In the genomic region with DNA sequence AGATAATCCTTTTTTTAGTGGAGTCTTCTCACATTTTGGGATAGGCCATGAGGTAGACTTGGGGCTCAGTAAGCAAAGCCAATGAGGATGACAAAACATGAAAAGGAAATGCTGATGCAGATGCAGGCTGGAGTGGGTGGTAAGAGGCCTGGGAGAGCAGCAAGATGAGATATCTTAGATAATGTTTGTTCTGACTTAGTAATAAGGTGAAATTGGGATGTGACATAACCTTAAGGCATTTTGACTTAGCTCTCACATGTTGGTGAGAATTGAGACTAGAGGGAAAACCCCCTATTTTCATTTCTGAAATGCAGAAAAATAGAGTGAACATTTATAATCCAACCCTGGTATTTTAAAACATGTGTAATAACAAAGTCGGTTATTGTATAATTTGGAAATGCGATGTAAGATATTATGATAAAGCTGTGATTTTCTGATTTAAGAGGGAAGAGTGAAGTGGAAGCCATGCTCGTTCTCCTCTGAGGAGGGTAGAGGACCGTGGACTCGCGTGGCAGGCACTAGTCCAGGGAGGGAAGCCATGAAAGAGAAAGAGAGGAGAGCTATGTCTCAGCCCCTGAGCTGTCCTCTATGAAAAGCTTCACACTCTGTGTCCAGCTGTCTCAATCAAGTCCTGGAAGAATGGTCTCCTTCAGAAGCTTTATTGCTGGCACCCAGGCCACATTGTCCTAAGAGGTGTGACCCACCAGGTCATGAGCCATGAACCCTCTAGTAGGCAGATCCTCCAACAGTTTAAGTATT, we compare ENCODE assay signal across 9 cellular contexts. TPM values are rescaled to one million over a fixed set of nuclear protein-coding genes. Genes with fewer than 3 reads are reported as not detected.
DNase-seq lines count a peak whose midpoint lies in the region; ATAC-seq and TF ChIP-seq lines count a peak whose summit lies in the region.
"Had no signal": no experiment of that assay in that cellular context is flagged by ENCODE, and none has a peak within 500 bp of the region (broad histone marks: within the 10 kb centered on the region; RNA-seq: fewer than 3 reads in every experiment).

No MANE protein-coding gene starts in this region.

- H3K4me3 Mint-ChIP-seq in activated T-helper 1 cell treated with anti-CD3 and anti-CD28 coated beads, Interleukin-12 subunit alpha, Interleukin-12 subunit beta, Interleukin-2, Interleukin-4 antibody, amounts not matched to agents 30 ng/mL and 10 ng/mL and 1 ng/mL, durations not matched to agents 14 hours and 24 hours and 36 hours: peak overlapping the region; percentile 50
- H3K4me3 Mint-ChIP-seq in type B pancreatic cell: no peak overlapping the region
- H3K4me3 Mint-ChIP-seq: activated CD8-positive, alpha-beta memory T cell treated with anti-CD3 and anti-CD28 coated beads, Interleukin-2, amount 10 ng/mL, durations not matched to agents 7 days and 5 days had no signal

- H3K27me3 Mint-ChIP-seq in activated T-helper 1 cell treated with anti-CD3 and anti-CD28 coated beads, Interleukin-12 subunit alpha, Interleukin-12 subunit beta, Interleukin-2, Interleukin-4 antibody, amounts not matched to agents 30 ng/mL and 10 ng/mL and 1 ng/mL, durations not matched to agents 14 hours and 24 hours and 36 hours (ENCODE audit: insufficient read depth): peaks cover 34% of the 10 kb centered on the region
- H3K27me3 Mint-ChIP-seq in type B pancreatic cell: no peaks in the 10 kb centered on the region

- DNase-seq in Right ventricle myocardium inferior (ENCODE audit: missing footprints) (no peak), left cardiac atrium (no peak), tibial artery (no peak), H7 (no peak), cerebellar cortex (ENCODE audit: low spot score) (no peak), type B pancreatic cell (ENCODE audit: extremely low spot score, unreplicated experiment) (no peak)
- DNase-seq in activated T-helper 1 cell treated with anti-CD3 and anti-CD28 coated beads, Interleukin-12 subunit alpha, Interleukin-12 subunit beta, Interleukin-2, Interleukin-4 antibody, amounts not matched to agents 30 ng/mL and 10 ng/mL and 1 ng/mL, durations not matched to agents 14 hours and 24 hours and 36 hours (ENCODE audit: low spot score): no peak
- DNase-seq: activated CD8-positive, alpha-beta memory T cell treated with anti-CD3 and anti-CD28 coated beads, Interleukin-2, amount 10 ng/mL, durations not matched to agents 7 days and 5 days had no signal

- H3K27ac Mint-ChIP-seq in activated T-helper 1 cell treated with anti-CD3 and anti-CD28 coated beads, Interleukin-12 subunit alpha, Interleukin-12 subunit beta, Interleukin-2, Interleukin-4 antibody, amounts not matched to agents 30 ng/mL and 10 ng/mL and 1 ng/mL, durations not matched to agents 14 hours and 24 hours and 36 hours: peak overlapping the region; percentile 46
- no peak overlapping the region for H3K27ac Mint-ChIP-seq in type B pancreatic cell

- peaks cover 0 to 86% (median 33%) of the 10 kb centered on the region in 4 donors for H3K4me1 ChIP-seq in tibial artery

- intact Hi-C loops in Right ventricle myocardium inferior (cut with DNase I) (no loop called here), left cardiac atrium (cut with DNase I) (loop anchor here in 1 of 2 donors (10.0 kb wide), 1 partner anchor 56 kb away; a partner anchor contains a TSS), tibial artery (cut with DNase I; ENCODE audit: low total_unique reads) (no loop called here)
- intact Hi-C loops in activated T-helper 1 cell treated with anti-CD3 and anti-CD28 coated beads, Interleukin-12 subunit alpha, Interleukin-12 subunit beta, Interleukin-2, Interleukin-4 antibody, amounts not matched to agents 30 ng/mL and 10 ng/mL and 1 ng/mL, durations not matched to agents 14 hours and 24 hours and 36 hours (cut with micrococcal nuclease): loop anchor here (1.0 to 10.0 kb wide), 6 partner anchors 31 to 1172 kb away; a partner anchor contains a TSS

- no peaks in the 10 kb centered on the region for H3K36me3 Mint-ChIP-seq in activated T-helper 1 cell treated with anti-CD3 and anti-CD28 coated beads, Interleukin-12 subunit alpha, Interleukin-12 subunit beta, Interleukin-2, Interleukin-4 antibody, amounts not matched to agents 30 ng/mL and 10 ng/mL and 1 ng/mL, durations not matched to agents 14 hours and 24 hours and 36 hours (ENCODE audit: low read depth)
- H3K36me3 Mint-ChIP-seq in type B pancreatic cell: no peaks in the 10 kb centered on the region
- H3K36me3 Mint-ChIP-seq: activated CD8-positive, alpha-beta memory T cell treated with anti-CD3 and anti-CD28 coated beads, Interleukin-2, amount 10 ng/mL, durations not matched to agents 7 days and 5 days had no signal

- H3K4me1 Mint-ChIP-seq in activated T-helper 1 cell treated with anti-CD3 and anti-CD28 coated beads, Interleukin-12 subunit alpha, Interleukin-12 subunit beta, Interleukin-2, Interleukin-4 antibody, amounts not matched to agents 30 ng/mL and 10 ng/mL and 1 ng/mL, durations not matched to agents 14 hours and 24 hours and 36 hours (ENCODE audit: low read depth): peaks cover 42% of the 10 kb centered on the region
- H3K4me1 Mint-ChIP-seq in type B pancreatic cell (ENCODE audit: unreplicated experiment): no peaks in the 10 kb centered on the region

- ATAC-seq in Right ventricle myocardium inferior: peak; percentile 47
- ATAC-seq in left cardiac atrium: no peak
- ATAC-seq in HG02981 (IDR thresholded peaks at IDR 0.05; ENCODE audit: unreplicated experiment): peak; percentile 42

- H3K36me3 ChIP-seq in tibial artery (no peaks in the 10 kb centered on the region), H7 (replicated peaks; ENCODE audit: control insufficient read depth, insufficient read depth, low read length) (no peaks in the 10 kb centered on the region)

- H3K4me3 ChIP-seq in tibial artery (no peak overlapping the region), H7 (ENCODE audit: insufficient read depth, low read depth, low read length) (no peak overlapping the region)

- H3K9me3 Mint-ChIP-seq in activated T-helper 1 cell treated with anti-CD3 and anti-CD28 coated beads, Interleukin-12 subunit alpha, Interleukin-12 subunit beta, Interleukin-2, Interleukin-4 antibody, amounts not matched to agents 30 ng/mL and 10 ng/mL and 1 ng/mL, durations not matched to agents 14 hours and 24 hours and 36 hours: no peaks in the 10 kb centered on the region
- H3K9me3 Mint-ChIP-seq in type B pancreatic cell: no peaks in the 10 kb centered on the region

- H3K9me3 ChIP-seq in tibial artery: no peaks in the 10 kb centered on the region

- H3K27me3 ChIP-seq in tibial artery: no peaks in the 10 kb centered on the region
- H3K27me3 ChIP-seq in H7 (ENCODE audit: control insufficient read depth, insufficient read depth, low read length): no peaks in the 10 kb centered on the region

- no peak for TF ChIP-seq CTCF in tibial artery (IDR thresholded peaks at IDR 0.05)
- no peak for TF ChIP-seq CTCF in type B pancreatic cell (conservative IDR thresholded peaks at IDR 0.05)

- H3K27ac ChIP-seq in tibial artery: peak overlapping the region; percentile 50 to 83

RNA-seq across cellular contexts. Expression of a gene that starts 57.3 kb away (rescaled TPM):
- total RNA-seq in Right ventricle myocardium inferior (29.5 TPM), left cardiac atrium (10 to 100 TPM; 27.5 to 33.1 TPM), type B pancreatic cell (ENCODE audit: low replicate concordance) (18.2 and 25.0 TPM in 2 replicates)
- total RNA-seq in activated T-helper 1 cell treated with anti-CD3 and anti-CD28 coated beads, Interleukin-12 subunit alpha, Interleukin-12 subunit beta, Interleukin-2, Interleukin-4 antibody, amounts not matched to agents 30 ng/mL and 10 ng/mL and 1 ng/mL, durations not matched to agents 14 hours and 24 hours and 36 hours: 4.5 and 5.8 TPM in 2 replicates
- total RNA-seq in H7 (2014; rRNA removed; shearing (Covaris generic)): 9.7 and 13.4 TPM in 2 replicates

Comparison
In these comparisons a context has a peak if more than half of its experiments do, and no peak if none do; other contexts are left out.
1. ATAC-seq: peak in Right ventricle myocardium inferior (single experiment) and HG02981 (single experiment); none in left cardiac atrium (0 of 2).